In genomic region chr11:70012134-70012733, GRCh38 we compare ENCODE assay signal across 27 cellular contexts.
"Had no signal": no experiment of that assay in that cellular context is flagged by ENCODE, and none has a peak within 500 bp of the region (broad histone marks: within the 10 kb centered on the region; RNA-seq: fewer than 3 reads in every experiment).

No MANE protein-coding gene starts in this region.

- H3K9ac ChIP-seq: neural progenitor cell, parathyroid adenoma had no signal

- H3K36me3 ChIP-seq: neural progenitor cell, ovary, right lobe of liver, sigmoid colon, thoracic aorta, thyroid gland, tibial nerve, upper lobe of left lung, uterus had no signal

- H3K4me2 ChIP-seq: neural progenitor cell had no signal

- ATAC-seq: naive thymus-derived CD4-positive, alpha-beta T cell; natural killer cell; psoas muscle; right cardiac atrium; right lobe of liver; stimulated activated memory B cell treated with anti-CD40 and anti-IgM and Interleukin-4, amounts not matched to agents 10 μg/mL and 1 μg/mL and 100 μg/mL, for 72 hours; stimulated activated naive CD8-positive, alpha-beta T cell treated with anti-CD3 and anti-CD28 coated beads, Interleukin-15, amount 100 ng/mL, for 72 hours; stimulated activated naive CD8-positive, alpha-beta T cell treated with anti-CD3 and anti-CD28 coated beads, Interleukin-15, Interleukin-2, amounts not matched to agents 100 U/mL and 50 U/mL, for 24 hours had no signal

- H3K9me3 ChIP-seq: ovary, psoas muscle, right lobe of liver, sigmoid colon, thoracic aorta, thyroid gland, tibial nerve, upper lobe of left lung, uterus had no signal

- H3K27ac ChIP-seq: neural progenitor cell, ovary, parathyroid adenoma, psoas muscle, right lobe of liver, sigmoid colon, thoracic aorta, thyroid gland, tibial nerve, upper lobe of left lung, uterus had no signal

- DNase-seq: naive thymus-derived CD4-positive, alpha-beta T cell; natural killer cell; occipital lobe; ovary; psoas muscle; right cardiac atrium; right lobe of liver; sigmoid colon; small intestine; stimulated activated CD4-positive, alpha-beta T cell treated with anti-CD3 and anti-CD28 coated beads, Interleukin-15, amount 100 ng/mL, for 24 hours; stimulated activated CD4-positive, alpha-beta T cell treated with anti-CD3 and anti-CD28 coated beads, Interleukin-2, amount 100 ng/mL, for 24 hours; stimulated activated CD4-positive, alpha-beta T cell treated with anti-CD3 and anti-CD28 coated beads, Interleukin-4, amount 100 ng/mL, for 1 hour; stimulated activated CD4-positive, alpha-beta T cell treated with anti-CD3 and anti-CD28 coated beads, Interleukin-4, amount 100 ng/mL, for 4 hours; stimulated activated CD8-positive, alpha-beta memory T cell treated with anti-CD3 and anti-CD28 coated beads, Interleukin-4, amount 100 ng/mL, for 48 hours; stimulated activated naive CD4-positive, alpha-beta T cell; stimulated activated naive CD8-positive, alpha-beta T cell treated with anti-CD3 and anti-CD28 coated beads, Interleukin-15, amount 100 ng/mL, for 72 hours; stimulated activated naive CD8-positive, alpha-beta T cell treated with anti-CD3 and anti-CD28 coated beads, Interleukin-15, Interleukin-2, amounts not matched to agents 100 U/mL and 50 U/mL, for 24 hours; substantia nigra; thyroid gland; trophoblast cell; upper lobe of left lung; uterus had no signal

- H2AFZ ChIP-seq: neural progenitor cell, parathyroid adenoma had no signal

- FAIRE-seq: small intestine had no signal

- H3K79me2 ChIP-seq: parathyroid adenoma had no signal

- H3K27me3 ChIP-seq: neural progenitor cell, ovary, right lobe of liver, sigmoid colon, thyroid gland, tibial nerve, upper lobe of left lung, uterus had no signal

- H3K4me3 ChIP-seq: neural progenitor cell, ovary, psoas muscle, right lobe of liver, sigmoid colon, thoracic aorta, thyroid gland, tibial nerve, upper lobe of left lung, uterus had no signal

- H3K4me1 ChIP-seq: neural progenitor cell, parathyroid adenoma, psoas muscle, right lobe of liver, sigmoid colon, tibial nerve, upper lobe of left lung, uterus had no signal
